In genomic region chr2:10303634-10304378, GRCh38 we compare ENCODE assay signal across 8 cellular contexts. TPM values are rescaled to one million over a fixed set of nuclear protein-coding genes. Genes with fewer than 3 reads are reported as not detected.
DNase-seq lines count a peak whose midpoint lies in the region; ATAC-seq and TF ChIP-seq lines count a peak whose summit lies in the region.

No MANE protein-coding gene starts in this region.

- H3K27ac ChIP-seq in MM.1S (ENCODE audit: low read length) (peak overlapping the region; percentile 63; the same call in 1 of the 2 replicates), suprapubic skin (no peak overlapping the region)

- H3K27me3 ChIP-seq in MM.1S (replicated peaks; ENCODE audit: insufficient read depth, low read length) (no peaks in the 10 kb centered on the region), suprapubic skin (no peaks in the 10 kb centered on the region)

- ATAC-seq in activated CD8-positive, alpha-beta T cell treated with anti-CD3 and anti-CD28 coated beads for 36 hours = no peak
- ATAC-seq in mucosa of descending colon = peak; percentile 26

- H3K4me3 ChIP-seq in MM.1S (ENCODE audit: low read length) = peak overlapping the region; percentile 87
- H3K4me3 ChIP-seq in mucosa of descending colon = peak overlapping the region; percentile 84
- H3K4me3 ChIP-seq in suprapubic skin = peak overlapping the region; percentile 80

- peaks cover 20% of the 10 kb centered on the region for H3F3A ChIP-seq in MM.1S (ENCODE audit: insufficient read depth, low read length)

- H3K36me3 ChIP-seq in MM.1S (replicated peaks; ENCODE audit: insufficient read depth, low read length) (no peaks in the 10 kb centered on the region), mucosa of descending colon (ENCODE audit: low read depth) (no peaks in the 10 kb centered on the region), suprapubic skin (no peaks in the 10 kb centered on the region)

- no peak for TF ChIP-seq POLR2A in suprapubic skin (IDR thresholded peaks at IDR 0.05)

- H3K79me2 ChIP-seq in MM.1S (ENCODE audit: low read length) = peaks cover 58% of the 10 kb centered on the region

- H3K9me3 ChIP-seq in MM.1S (replicated peaks; ENCODE audit: insufficient read depth, low read length) = no peaks in the 10 kb centered on the region
- no peaks in the 10 kb centered on the region for H3K9me3 ChIP-seq in mucosa of descending colon
- no peaks in the 10 kb centered on the region for H3K9me3 ChIP-seq in suprapubic skin

- DNase-seq in AG08396 (ENCODE audit: low spot score) (peak; percentile 80), GM19238 (ENCODE audit: insufficient read length, low spot score) (peak; percentile 50), MM.1S (peak; percentile 60), epidermal melanocyte (ENCODE audit: insufficient read length, low spot score) (peak; percentile 41), mucosa of descending colon (peak; percentile 59 to 76 (median 75)), suprapubic skin (ENCODE audit: low spot score in 2 of 2) (no peak), NCI-H2029 treated with DMSO at 0.1 percent for 48 hours (lab: John Stamatoyannopoulos, UW) (no peak)
- DNase-seq in activated CD8-positive, alpha-beta T cell treated with anti-CD3 and anti-CD28 coated beads for 36 hours = peak; percentile 59

- peaks cover 66% of the 10 kb centered on the region for H3K4me1 Mint-ChIP-seq in activated CD8-positive, alpha-beta T cell treated with anti-CD3 and anti-CD28 coated beads for 36 hours (ENCODE audit: low read depth)

- TF ChIP-seq EP300 in suprapubic skin (IDR thresholded peaks at IDR 0.05) = no peak

- H3K9me3 Mint-ChIP-seq in activated CD8-positive, alpha-beta T cell treated with anti-CD3 and anti-CD28 coated beads for 36 hours = peaks cover 2% of the 10 kb centered on the region

- no peaks in the 10 kb centered on the region for H3K27me3 Mint-ChIP-seq in activated CD8-positive, alpha-beta T cell treated with anti-CD3 and anti-CD28 coated beads for 36 hours

- peak overlapping the region; percentile 96 for H3K4me3 Mint-ChIP-seq in activated CD8-positive, alpha-beta T cell treated with anti-CD3 and anti-CD28 coated beads for 36 hours

- H3K9me2 ChIP-seq in MM.1S (replicated peaks; ENCODE audit: insufficient read depth, low read length) = no peaks in the 10 kb centered on the region

- WGBS in suprapubic skin = 0% methylated on average over 28 of the region's 59 CpGs

- CTCF ChIA-PET in activated CD8-positive, alpha-beta T cell treated with anti-CD3 and anti-CD28 coated beads for 36 hours (lab: Charles Lee) = interaction anchor here (0.8 to 9.5 kb wide), 12 partner anchors 9 to 231 kb away, joined by 3 to 135 read pairs (median 4); partner anchors contain the start of gene ODC1

- peaks cover 35% of the 10 kb centered on the region for H3K36me3 Mint-ChIP-seq in activated CD8-positive, alpha-beta T cell treated with anti-CD3 and anti-CD28 coated beads for 36 hours (ENCODE audit: low read depth)

- POLR2A ChIA-PET in activated CD8-positive, alpha-beta T cell treated with anti-CD3 and anti-CD28 coated beads for 36 hours (lab: Charles Lee) = interaction anchor here (0.9 to 5.5 kb wide), 7 partner anchors 9 to 183 kb away, joined by 3 to 59 read pairs (median 6); no protein-coding TSS in a partner anchor

- H2AFZ ChIP-seq in MM.1S (ENCODE audit: low read length) = peak overlapping the region; percentile 55; the same call in 1 of the 2 replicates

- intact Hi-C loops in activated CD8-positive, alpha-beta T cell treated with anti-CD3 and anti-CD28 coated beads for 36 hours (cut with micrococcal nuclease) = loop anchor here (2.0 to 10.0 kb wide), 2 partner anchors 105 to 179 kb away; partner anchors contain the start of gene RRM2
- intact Hi-C loops in mucosa of descending colon (cut with DNase I, micrococcal nuclease) = loop anchor here in 1 of 2 donors (10.0 kb wide), 1 partner anchor 179 kb away; the partner anchor contains the start of gene RRM2

- H3K4me1 ChIP-seq in MM.1S (ENCODE audit: low read length) (0 out of 2 replicates have a peak, but pooled peaks cover 4% of the 10 kb centered on the region), mucosa of descending colon (ENCODE audit: low read depth) (peaks cover 12% of the 10 kb centered on the region), suprapubic skin (peaks cover 41% of the 10 kb centered on the region)

- peak overlapping the region; percentile 99 for H3K4me2 ChIP-seq in MM.1S (ENCODE audit: low read depth, low read length)

- peak overlapping the region; percentile 74 for H3K9ac ChIP-seq in MM.1S (ENCODE audit: low read length)

- no peak; the same call in 1 of the 2 replicates for TF ChIP-seq CTCF in MM.1S (IDR thresholded peaks at IDR 0.05; ENCODE audit: low read length)
- TF ChIP-seq CTCF in activated CD8-positive, alpha-beta T cell treated with anti-CD3 and anti-CD28 coated beads for 36 hours (IDR thresholded peaks at IDR 0.05) = no peak
- TF ChIP-seq CTCF in mucosa of descending colon (IDR thresholded peaks at IDR 0.05) = no peak
- no peak for TF ChIP-seq CTCF in suprapubic skin (IDR thresholded peaks at IDR 0.05)

- H4K20me1 ChIP-seq in MM.1S (ENCODE audit: insufficient read depth, low read length) = peaks cover 20% of the 10 kb centered on the region

- H3K27ac Mint-ChIP-seq in activated CD8-positive, alpha-beta T cell treated with anti-CD3 and anti-CD28 coated beads for 36 hours = peak overlapping the region; percentile 80

RNA-seq across cellular contexts. Expression of gene HPCAL1, which starts 1.1 kb away (rescaled TPM):
- total RNA-seq in activated CD8-positive, alpha-beta T cell treated with anti-CD3 and anti-CD28 coated beads for 36 hours = 100 to 1,000 TPM; 166 to 170 TPM
- total RNA-seq in mucosa of descending colon (10 to 100 TPM; 42.0 to 98.1 (median 47.7) TPM), suprapubic skin (10 to 100 TPM; 27.7 to 40.7 (median 35.3) TPM)

Comparison
In these comparisons a context has a peak if more than half of its experiments do, and no peak if none do; other contexts are left out.
1. DNase-seq: peak in AG08396 (single experiment), GM19238 (single experiment), MM.1S (single experiment), activated CD8-positive, alpha-beta T cell treated with anti-CD3 and anti-CD28 coated beads for 36 hours (single experiment), epidermal melanocyte (single experiment) and mucosa of descending colon (3 of 3); none in suprapubic skin (0 of 2) and NCI-H2029 treated with DMSO at 0.1 percent for 48 hours (single experiment).
2. Peak in every context shown above with its lines, with median percentiles within 50 percentile points of each other: H3K4me3 ChIP-seq.